In genomic region chr4:187135878-187136277, GRCh38 we compare ENCODE assay signal across 24 cellular contexts.
DNase-seq lines count a peak whose midpoint lies in the region; ATAC-seq and TF ChIP-seq lines count a peak whose summit lies in the region.
"Had no signal": no experiment of that assay in that cellular context is flagged by ENCODE, and none has a peak within 500 bp of the region (broad histone marks: within the 10 kb centered on the region; RNA-seq: fewer than 3 reads in every experiment).

No MANE protein-coding gene starts in this region.

- H3K27ac Mint-ChIP-seq in T-cell, result no peak overlapping the region
- H3K27ac Mint-ChIP-seq: CD14-positive monocyte; CD4-positive, alpha-beta memory T cell; CD4-positive, CD25-positive, alpha-beta regulatory T cell; CD8-positive, alpha-beta memory T cell had no signal

- TF ChIP-seq POLR2A in prostate gland (IDR thresholded peaks at IDR 0.05), result no peak

- WGBS in prostate gland, result 58% methylated on average over 6 of the region's 6 CpGs

- H3K36me3 Mint-ChIP-seq in T-cell, result no peaks in the 10 kb centered on the region
- H3K36me3 Mint-ChIP-seq: CD14-positive monocyte; CD4-positive, alpha-beta memory T cell; CD4-positive, CD25-positive, alpha-beta regulatory T cell; CD8-positive, alpha-beta memory T cell had no signal

- ATAC-seq in left lung, result peak; percentile 59
- no peak for ATAC-seq in T-cell (replicated peaks in 1 of 4)
- ATAC-seq: A549, GM12878 had no signal

- H3K27me3 Mint-ChIP-seq in T-cell, result no peaks in the 10 kb centered on the region
- H3K27me3 Mint-ChIP-seq: CD4-positive, alpha-beta memory T cell; CD4-positive, CD25-positive, alpha-beta regulatory T cell; CD8-positive, alpha-beta memory T cell had no signal

- CTCF ChIA-PET in T-cell (lab: Charles Lee), result interaction anchor here in 1 of 2 donors (0.6 kb wide), 1 partner anchor 1877 kb away, joined by 6 read pairs; no protein-coding TSS in a partner anchor

- intact Hi-C loops in left lung (cut with DNase I), result no loop called here
- intact Hi-C loops in prostate gland (cut with DNase I), result no loop called here

- H3K36me3 ChIP-seq in left lung (no peaks in the 10 kb centered on the region), prostate gland (no peaks in the 10 kb centered on the region)
- H3K36me3 ChIP-seq: BE2C, BLaER1 had no signal

- H3K9me3 Mint-ChIP-seq in T-cell, result peaks cover 8 to 14% (median 9%) of the 10 kb centered on the region in 3 donors

- H3K4me3 Mint-ChIP-seq in T-cell, result no peak overlapping the region
- H3K4me3 Mint-ChIP-seq: CD14-positive monocyte; CD4-positive, alpha-beta memory T cell; CD4-positive, CD25-positive, alpha-beta regulatory T cell; CD8-positive, alpha-beta memory T cell had no signal

- DNase-seq in LNCaP clone FGC (ENCODE audit: low read depth) (peak; percentile 72), left lung (no peak), prostate gland (ENCODE audit: low spot score) (peak; percentile 55), T-cell (no peak), OCI-M1 (lab: John Stamatoyannopoulos, UW) (no peak), AML-193 (lab: John Stamatoyannopoulos, UW) (no peak)
- DNase-seq: BE2C; C1 segment of cervical spinal cord; CD4-positive, alpha-beta memory T cell; CD4-positive, CD25-positive, alpha-beta regulatory T cell; CD8-positive, alpha-beta memory T cell; COR-L47; DMS 273 treated with DMSO at 0.1 percent for 48 hours; DMS153; DMS53; DMS79; DND-41; EL; GDM1 had no signal

- H3K27ac ChIP-seq in left lung (no peak overlapping the region), prostate gland (no peak overlapping the region)
- H3K27ac ChIP-seq: 22Rv1, A549, BLaER1 had no signal

- H3K4me1 Mint-ChIP-seq in T-cell, result no peaks in the 10 kb centered on the region
- H3K4me1 Mint-ChIP-seq: CD14-positive monocyte; CD4-positive, alpha-beta memory T cell; CD4-positive, CD25-positive, alpha-beta regulatory T cell; CD8-positive, alpha-beta memory T cell had no signal

- no peaks in the 10 kb centered on the region for H3K27me3 ChIP-seq in left lung
- H3K27me3 ChIP-seq in prostate gland (replicated peaks; ENCODE audit: insufficient read depth), result no peaks in the 10 kb centered on the region
- H3K27me3 ChIP-seq: BE2C, BLaER1 had no signal

- H3K4me3 ChIP-seq in LNCaP clone FGC (ENCODE audit: low read depth, low read length) (no peak overlapping the region), left lung (no peak overlapping the region), prostate gland (no peak overlapping the region)
- H3K4me3 ChIP-seq: A549, BLaER1, GM12878 had no signal

- H3K4me1 ChIP-seq in left lung, result no peaks in the 10 kb centered on the region
- no peaks in the 10 kb centered on the region for H3K4me1 ChIP-seq in prostate gland (replicated peaks)
- H3K4me1 ChIP-seq: A549, BLaER1 had no signal

- H3K9me3 ChIP-seq in left lung (no peaks in the 10 kb centered on the region), prostate gland (no peaks in the 10 kb centered on the region)
- H3K9me3 ChIP-seq: A549, BE2C, BLaER1 had no signal

- POLR2A ChIA-PET in T-cell (lab: Charles Lee), result no interaction called here

- no peak for TF ChIP-seq CTCF in LNCaP clone FGC (IDR thresholded peaks at IDR 0.05; ENCODE audit: control insufficient read depth, extremely low read depth, insufficient read depth)
- no peak for TF ChIP-seq CTCF in left lung (IDR thresholded peaks at IDR 0.05)
- TF ChIP-seq CTCF in prostate gland (IDR thresholded peaks at IDR 0.05), result no peak

Comparison
In these comparisons a context has a peak if more than half of its experiments do, and no peak if none do; other contexts are left out.
1. DNase-seq: peak in LNCaP clone FGC (single experiment) and prostate gland (single experiment); none in left lung (0 of 2), T-cell (0 of 34), OCI-M1 (single experiment) and AML-193 (0 of 2).